In the genomic region with DNA sequence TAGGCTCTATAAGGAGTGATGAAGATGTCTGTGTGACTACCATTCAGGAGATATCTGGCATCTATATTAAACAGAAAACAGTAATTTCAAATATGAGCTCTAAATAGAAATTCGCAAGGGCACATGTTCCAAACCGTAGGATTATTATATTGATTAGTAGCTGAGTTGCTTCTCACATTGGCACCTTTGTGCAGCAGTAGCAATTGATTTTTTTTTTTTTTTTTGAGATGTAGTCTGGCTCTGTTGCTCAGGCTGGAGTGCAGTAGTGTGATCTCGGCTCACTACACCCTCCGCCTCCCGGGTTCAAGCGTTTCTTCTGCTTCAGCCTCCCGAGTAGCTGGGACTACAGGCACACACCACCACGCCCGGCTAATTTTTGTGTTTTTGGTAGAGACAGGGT, we compare ENCODE assay signal across 25 cellular contexts.
"Had no signal": no experiment of that assay in that cellular context is flagged by ENCODE, and none has a peak within 500 bp of the region (broad histone marks: within the 10 kb centered on the region; RNA-seq: fewer than 3 reads in every experiment).

No MANE protein-coding gene starts in this region.

- H3K27me3 ChIP-seq: MG63 had no signal

- H3K4me3 Mint-ChIP-seq: activated B cell treated with CpG ODN at 0.5 μM for 24 hours; activated CD4-positive, alpha-beta T cell treated with anti-CD3 and anti-CD28 coated beads, Interleukin-2, amount 10 ng/mL, durations not matched to agents 24 days and 14 days; activated CD8-positive, alpha-beta memory T cell treated with anti-CD3 and anti-CD28 coated beads, Interleukin-2, amount 10 ng/mL, durations not matched to agents 7 days and 5 days; activated naive CD8-positive, alpha-beta T cell treated with anti-CD3 and anti-CD28 coated beads for 36 hours; T-cell had no signal

- H3K9me3 Mint-ChIP-seq: activated B cell treated with CpG ODN at 0.5 μM for 24 hours; activated CD4-positive, alpha-beta T cell treated with anti-CD3 and anti-CD28 coated beads, Interleukin-2, amount 10 ng/mL, durations not matched to agents 24 days and 14 days; activated naive CD8-positive, alpha-beta T cell treated with anti-CD3 and anti-CD28 coated beads for 36 hours; T-cell had no signal

- DNase-seq: activated B cell treated with CpG ODN at 0.5 μM for 24 hours; activated CD4-positive, alpha-beta T cell treated with anti-CD3 and anti-CD28 coated beads for 1 hour; activated CD4-positive, alpha-beta T cell treated with anti-CD3 and anti-CD28 coated beads, Interleukin-2, amount 10 ng/mL, durations not matched to agents 24 days and 14 days; activated CD4-positive, alpha-beta T cell treated with anti-CD3 and anti-CD28 coated beads, Interleukin-2, amount 50 U/mL, for 48 hours; activated CD8-positive, alpha-beta memory T cell treated with anti-CD3 and anti-CD28 coated beads, Interleukin-2, amount 10 ng/mL, durations not matched to agents 7 days and 5 days; activated effector memory CD4-positive, alpha-beta T cell treated with anti-CD3 and anti-CD28 coated beads, Interleukin-2, amount 50 U/mL, for 16 hours; activated naive CD4-positive, alpha-beta T cell treated with Interleukin-2 at 50 U/mL for 16 hours; activated naive CD8-positive, alpha-beta T cell treated with anti-CD3 and anti-CD28 coated beads for 36 hours; anterior cingulate cortex; cerebellar nuclear complex; MG63; MV-4-11; NCI-H1105; NCI-H1436; NCI-H1694 treated with DMSO at 0.1 percent for 48 hours; NCI-H2029 treated with DMSO at 0.1 percent for 48 hours; NCI-H345; NCI-H510A; NCI-H526 treated with DMSO at 0.1 percent for 48 hours; NCI-H82; SIG-M5; T-cell; T-helper 2 cell; T1000 had no signal

- H3K4me3 ChIP-seq: MG63, SK-N-MC had no signal

- H3K27ac ChIP-seq: SK-N-MC had no signal

- H3K9me3 ChIP-seq: MG63 had no signal

- H3K27ac Mint-ChIP-seq: activated B cell treated with CpG ODN at 0.5 μM for 24 hours; activated CD4-positive, alpha-beta T cell treated with anti-CD3 and anti-CD28 coated beads, Interleukin-2, amount 10 ng/mL, durations not matched to agents 24 days and 14 days; activated CD8-positive, alpha-beta memory T cell treated with anti-CD3 and anti-CD28 coated beads, Interleukin-2, amount 10 ng/mL, durations not matched to agents 7 days and 5 days; activated naive CD8-positive, alpha-beta T cell treated with anti-CD3 and anti-CD28 coated beads for 36 hours had no signal

- H3K27me3 Mint-ChIP-seq: activated B cell treated with CpG ODN at 0.5 μM for 24 hours; activated CD4-positive, alpha-beta T cell treated with anti-CD3 and anti-CD28 coated beads, Interleukin-2, amount 10 ng/mL, durations not matched to agents 24 days and 14 days; activated CD8-positive, alpha-beta memory T cell treated with anti-CD3 and anti-CD28 coated beads, Interleukin-2, amount 10 ng/mL, durations not matched to agents 7 days and 5 days; activated naive CD8-positive, alpha-beta T cell treated with anti-CD3 and anti-CD28 coated beads for 36 hours; T-cell had no signal

- ATAC-seq: activated CD8-positive, alpha-beta memory T cell treated with anti-CD3 and anti-CD28 coated beads, Interleukin-2, amount 10 ng/mL, durations not matched to agents 7 days and 5 days; T-cell had no signal
